ENCODE assay signal across 1 cellular context in genomic region chr10:98134431-98135221, GRCh38.
TF ChIP-seq lines count a peak whose summit lies in the region.

TSS of gene R3HCC1L (plus strand) at chr10:98134657. CDS start at chr10:98208115, 73,458 bp downstream.

TF ChIP-seq in HepG2, 621 proteins besides CTCF, POLR2A, EP300 and RAD21 (continued from another document and continues in another):
- no peak for TF ChIP-seq PREB (CRISPR knock-in tag; IDR thresholded peaks at IDR 0.05)
- no peak for TF ChIP-seq HNF4G (IDR thresholded peaks at IDR 0.05; ENCODE audit: borderline replicate concordance, low read depth, low read length)
- no peak for TF ChIP-seq HNF4G (CRISPR knock-in tag; IDR thresholded peaks at IDR 0.05; ENCODE audit: borderline replicate concordance, low read depth)
- peak; percentile 63; the same call in 1 of the 2 replicates for TF ChIP-seq BRD4 (CRISPR knock-in tag; IDR thresholded peaks at IDR 0.05)
- peak; percentile 72; the same call in 1 of the 2 replicates for TF ChIP-seq ZNF614 (CRISPR knock-in tag; IDR thresholded peaks at IDR 0.05; ENCODE audit: borderline replicate concordance)
- TF ChIP-seq CBX2 (IDR thresholded peaks at IDR 0.05; ENCODE audit: low read depth, low read length) = no peak
- no peak for TF ChIP-seq CBX2 (CRISPR knock-in tag; IDR thresholded peaks at IDR 0.05; ENCODE audit: low read depth)
- peak; percentile 95 for TF ChIP-seq GABPB1 (CRISPR knock-in tag; IDR thresholded peaks at IDR 0.05)
- no peak for TF ChIP-seq SNAPC2 (CRISPR knock-in tag; IDR thresholded peaks at IDR 0.05)
- TF ChIP-seq NR2F1 (CRISPR knock-in tag; IDR thresholded peaks at IDR 0.05) = peak; percentile 7 to 68; a peak in 3 of 4 replicates
- no peak for TF ChIP-seq ZSCAN22 (CRISPR knock-in tag; IDR thresholded peaks at IDR 0.05)
- no peak for TF ChIP-seq HNF4A (CRISPR knock-in tag; IDR thresholded peaks at IDR 0.05)
- TF ChIP-seq FOXC1 (CRISPR knock-in tag; IDR thresholded peaks at IDR 0.05; ENCODE audit: borderline replicate concordance) = no peak; the same call in 1 of the 2 replicates
- no peak for TF ChIP-seq ZNF709 (CRISPR knock-in tag; IDR thresholded peaks at IDR 0.05)
- TF ChIP-seq ZNF333 (CRISPR knock-in tag; IDR thresholded peaks at IDR 0.05; ENCODE audit: borderline replicate concordance) = no peak
- TF ChIP-seq ZNF510 (CRISPR knock-in tag; IDR thresholded peaks at IDR 0.05; ENCODE audit: low read depth) = no peak
- no peak for TF ChIP-seq KDM1A (CRISPR knock-in tag; IDR thresholded peaks at IDR 0.05)
- TF ChIP-seq ZNF331 (CRISPR knock-in tag; IDR thresholded peaks at IDR 0.05) = peak; percentile 76; the same call in 1 of the 2 replicates
- no peak for TF ChIP-seq MAFF (IDR thresholded peaks at IDR 0.05; ENCODE audit: low read depth, low read length)
- TF ChIP-seq KAT7 (CRISPR knock-in tag; IDR thresholded peaks at IDR 0.05; ENCODE audit: borderline replicate concordance) = peak; percentile 85; the same call in 1 of the 2 replicates
- peak; percentile 82; the same call in 1 of the 2 replicates for TF ChIP-seq MZF1 (CRISPR knock-in tag; IDR thresholded peaks at IDR 0.05; ENCODE audit: borderline replicate concordance)
- no peak for TF ChIP-seq MAF1 (CRISPR knock-in tag; IDR thresholded peaks at IDR 0.05; ENCODE audit: borderline replicate concordance)
- TF ChIP-seq ZSCAN25 (CRISPR knock-in tag; IDR thresholded peaks at IDR 0.05) = peak; percentile 96
- no peak for TF ChIP-seq SP140L (CRISPR knock-in tag; IDR thresholded peaks at IDR 0.05; ENCODE audit: borderline replicate concordance)
- TF ChIP-seq ZNF775 (CRISPR knock-in tag; IDR thresholded peaks at IDR 0.05; ENCODE audit: borderline replicate concordance) = 0 out of 2 replicates have a peak, but pooled peaks have one; percentile 45
- TF ChIP-seq SNAI1 (CRISPR knock-in tag; IDR thresholded peaks at IDR 0.05; ENCODE audit: borderline replicate concordance) = no peak
- TF ChIP-seq HOXA9 (CRISPR knock-in tag; IDR thresholded peaks at IDR 0.05; ENCODE audit: borderline replicate concordance) = 0 out of 2 replicates have a peak, but pooled peaks have one; percentile 34
- no peak; the same call in 1 of the 2 replicates for TF ChIP-seq ZFP82 (CRISPR knock-in tag; IDR thresholded peaks at IDR 0.05; ENCODE audit: borderline replicate concordance)
- no peak for TF ChIP-seq XBP1 (CRISPR knock-in tag; IDR thresholded peaks at IDR 0.05)
- TF ChIP-seq EZH2 (conservative IDR thresholded peaks at IDR 0.05; ENCODE audit: low read depth, low read length) = no peak
- TF ChIP-seq KDM5A (IDR thresholded peaks at IDR 0.05; ENCODE audit: borderline replicate concordance, low read length) = peak; percentile 28; the same call in 1 of the 2 replicates
- TF ChIP-seq ZBED4 (CRISPR knock-in tag; IDR thresholded peaks at IDR 0.05; ENCODE audit: borderline replicate concordance) = 0 out of 2 replicates have a peak, but pooled peaks have one; percentile 42
- no peak for TF ChIP-seq FLYWCH1 (CRISPR knock-in tag; IDR thresholded peaks at IDR 0.05)
- no peak for TF ChIP-seq AHDC1 (CRISPR knock-in tag; IDR thresholded peaks at IDR 0.05; ENCODE audit: borderline replicate concordance)
- 0 out of 2 replicates have a peak, but pooled peaks have one; percentile 11 for TF ChIP-seq EHMT2 (IDR thresholded peaks at IDR 0.05; ENCODE audit: borderline replicate concordance, low read depth, low read length)
- TF ChIP-seq ZNF670 (CRISPR knock-in tag; IDR thresholded peaks at IDR 0.05; ENCODE audit: borderline replicate concordance) = no peak
- no peak for TF ChIP-seq ZNF660 (CRISPR knock-in tag; IDR thresholded peaks at IDR 0.05; ENCODE audit: borderline replicate concordance, low read depth)
- TF ChIP-seq KAT2B (IDR thresholded peaks at IDR 0.05; ENCODE audit: borderline replicate concordance, low read depth, low read length) = no peak
- TF ChIP-seq FOSL1 (CRISPR knock-in tag; IDR thresholded peaks at IDR 0.05; ENCODE audit: borderline replicate concordance) = no peak
- TF ChIP-seq NFYB (CRISPR knock-in tag; IDR thresholded peaks at IDR 0.05) = peak; percentile 51
- no peak for TF ChIP-seq RFX5 (IDR thresholded peaks at IDR 0.05; ENCODE audit: low read depth, low read length)
- peak; percentile 89 for TF ChIP-seq KMT2A (CRISPR knock-in tag; IDR thresholded peaks at IDR 0.05)
- TF ChIP-seq PRDM10 (CRISPR knock-in tag; IDR thresholded peaks at IDR 0.05; ENCODE audit: low read depth) = peak; percentile 95
- TF ChIP-seq FOXA3 (CRISPR knock-in tag; IDR thresholded peaks at IDR 0.05) = no peak
- peak; percentile 80; the same call in 1 of the 2 replicates for TF ChIP-seq ZFX (CRISPR knock-in tag; IDR thresholded peaks at IDR 0.05; ENCODE audit: low read depth)
- 0 out of 2 replicates have a peak, but pooled peaks have one; percentile 58 for TF ChIP-seq ZNF572 (CRISPR knock-in tag; IDR thresholded peaks at IDR 0.05)
- no peak for TF ChIP-seq RARA (CRISPR knock-in tag; IDR thresholded peaks at IDR 0.05)
- TF ChIP-seq ZNF776 (CRISPR knock-in tag; IDR thresholded peaks at IDR 0.05) = no peak
- no peak for TF ChIP-seq MTA1 (CRISPR knock-in tag; IDR thresholded peaks at IDR 0.05; ENCODE audit: borderline replicate concordance)
- TF ChIP-seq TMF1 (CRISPR knock-in tag; IDR thresholded peaks at IDR 0.05; ENCODE audit: low read depth) = no peak; the same call in 1 of the 2 replicates
- 0 out of 2 replicates have a peak, but pooled peaks have one; percentile 23 for TF ChIP-seq PAXIP1 (CRISPR knock-in tag; conservative IDR thresholded peaks at IDR 0.05)
- TF ChIP-seq ZNF264 (CRISPR knock-in tag; IDR thresholded peaks at IDR 0.05) = no peak
- 0 out of 2 replicates have a peak, but pooled peaks have one; percentile 11 for TF ChIP-seq BCL6 (CRISPR knock-in tag; IDR thresholded peaks at IDR 0.05)
- TF ChIP-seq ZNF788 (CRISPR knock-in tag; IDR thresholded peaks at IDR 0.05; ENCODE audit: borderline replicate concordance) = 0 out of 2 replicates have a peak, but pooled peaks have one; percentile 18
